ENCODE assay signal across 9 cellular contexts in the genomic region with DNA sequence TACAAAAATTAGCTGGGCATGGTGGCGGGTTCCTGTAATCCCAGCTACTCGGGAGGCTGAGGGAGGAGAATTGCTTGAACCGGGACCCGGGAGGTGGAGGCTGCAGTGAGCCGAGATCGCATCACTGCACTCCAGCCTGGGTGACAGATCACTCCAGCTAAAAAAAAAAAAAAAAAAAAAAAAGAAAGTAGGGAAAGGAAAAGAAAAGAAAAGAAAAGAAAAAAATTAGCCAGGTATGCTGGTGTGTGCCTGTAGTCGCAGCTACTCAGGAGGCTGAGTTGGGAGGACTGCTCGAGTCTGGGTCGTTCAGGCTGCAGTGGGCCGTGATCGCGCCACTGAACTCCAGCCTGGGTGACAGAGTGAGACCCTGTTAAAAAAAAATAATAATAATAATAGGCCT. TPM values are rescaled to one million over a fixed set of nuclear protein-coding genes. Genes with fewer than 3 reads are reported as not detected.
DNase-seq lines count a peak whose midpoint lies in the region; ATAC-seq and TF ChIP-seq lines count a peak whose summit lies in the region.
"Not testable (repeated sequence)": the region's sequence is repeated elsewhere in the genome, so short reads cannot be mapped to it uniquely, and the experiment has no call there.
"Had no signal": no experiment of that assay in that cellular context is flagged by ENCODE, and none has a peak within 500 bp of the region (broad histone marks: within the 10 kb centered on the region; RNA-seq: fewer than 3 reads in every experiment).

No MANE protein-coding gene starts in this region.

- ATAC-seq in T-cell (replicated peaks in 1 of 4), result not testable (repeated sequence)

- not testable (repeated sequence) for TF ChIP-seq POLR2A in sigmoid colon (IDR thresholded peaks at IDR 0.05)

- 100% methylated on average over 10 of the region's 12 CpGs for WGBS in mesenchymal stem cell
- 96 to 97% methylated on average over 12 of the region's 12 CpGs for WGBS in sigmoid colon, 2 donors

- TF ChIP-seq CTCF in dorsolateral prefrontal cortex (IDR thresholded peaks at IDR 0.05 in 54 of 56, conservative IDR thresholded peaks at IDR 0.05 in 2 of 56; ENCODE audit: low read depth in 1 of 56, partially characterized antibody in 56 of 56); sigmoid colon (IDR thresholded peaks at IDR 0.05): not testable (repeated sequence)

- not testable (repeated sequence) for H2BK120ac ChIP-seq in mesenchymal stem cell (ENCODE audit: low read depth, low read length)

- not testable (repeated sequence) for H3K9ac ChIP-seq in BLaER1; mesenchymal stem cell (ENCODE audit: low read length)

- H3K4ac ChIP-seq in mesenchymal stem cell (ENCODE audit: low read depth in 1 of 2, low read length in 2 of 2), result not testable (repeated sequence)

- not testable (repeated sequence) for H3K27ac Mint-ChIP-seq in T-cell

- H3K4me2 ChIP-seq in BLaER1, result peak overlapping the region; percentile 77
- not testable (repeated sequence) for H3K4me2 ChIP-seq in mesenchymal stem cell (ENCODE audit: low read length, poor library complexity, severe bottlenecking)

- peak overlapping the region; percentile 87 for H2AK5ac ChIP-seq in mesenchymal stem cell (ENCODE audit: low read length, severe bottlenecking)

- H2BK12ac ChIP-seq in mesenchymal stem cell (ENCODE audit: low read length in 2 of 2), result not testable (repeated sequence)

- peaks cover 11 to 20% (median 12%) of the 10 kb centered on the region in 3 donors for H3K4me1 Mint-ChIP-seq in T-cell

- POLR2A ChIA-PET in HEK293T (lab: Yijun Ruan, JAX) (interaction anchor here (0.9 to 1.8 kb wide), 5 partner anchors 9 to 15 kb away, joined by 4 to 12 read pairs (median 7); partner anchors contain the start of gene LIN7B), T-cell (lab: Charles Lee) (interaction anchor here (0.6 to 0.8 kb wide), 4 partner anchors 13 to 513 kb away, joined by 3 to 7 read pairs (median 4); partner anchors contain the start of genes LIN7B (in 1 of the 2), RRAS (in 1 of the 2) and RUVBL2 (in 1 of the 2))

- H3K4me3 Mint-ChIP-seq in T-cell, result peak overlapping the region in 2 of 3 donors; percentile 13 to 78

- CTCF ChIA-PET in HEK293T (lab: Yijun Ruan, JAX), result interaction anchor here (0.6 to 2.1 kb wide), 5 partner anchors 18 to 98 kb away, joined by 3 to 6 read pairs (median 4); no protein-coding TSS in a partner anchor
- CTCF ChIA-PET in T-cell (lab: Charles Lee), result interaction anchor here (0.6 to 3.8 kb wide), 12 partner anchors 9 to 794 kb away, joined by 3 to 21 read pairs (median 4); partner anchors contain the start of genes GYS1 (in 1 of the 2), LIN7B (in 1 of the 2) and RUVBL2 (in 1 of the 2)

- not testable (repeated sequence) for H4K91ac ChIP-seq in mesenchymal stem cell (ENCODE audit: low read length)

- TF ChIP-seq EP300 in sigmoid colon (IDR thresholded peaks at IDR 0.05), result not testable (repeated sequence)

- not testable (repeated sequence) for H2BK5ac ChIP-seq in mesenchymal stem cell (ENCODE audit: low read depth, low read length, poor library complexity, severe bottlenecking)

- not testable (repeated sequence) for H3K18ac ChIP-seq in mesenchymal stem cell (ENCODE audit: low read depth in 1 of 2, low read length in 2 of 2)

- H3K9me3 ChIP-seq in BLaER1, result peaks cover 12% of the 10 kb centered on the region
- not testable (repeated sequence) for H3K9me3 ChIP-seq in mesenchymal stem cell (ENCODE audit: control insufficient read depth, low read length); sigmoid colon

- not testable (repeated sequence) for H3K4me3 ChIP-seq in BLaER1; mesenchymal stem cell (ENCODE audit: insufficient read depth in 1 of 2, low read depth in 1 of 2, low read length in 2 of 2); sigmoid colon
- H3K4me3 ChIP-seq in dorsolateral prefrontal cortex, result peak overlapping the region in 43 of 59 donors; percentile 22 to 68 (median 54)

- H3K36me3 ChIP-seq in BLaER1, result peaks cover 15% of the 10 kb centered on the region
- H3K36me3 ChIP-seq in mesenchymal stem cell (ENCODE audit: control insufficient read depth in 1 of 2, insufficient read depth in 2 of 2, low read depth in 1 of 2, low read length in 2 of 2); sigmoid colon: not testable (repeated sequence)

- H3K36me3 Mint-ChIP-seq in T-cell, result not testable (repeated sequence)

- H3K27ac ChIP-seq in BLaER1; mesenchymal stem cell (ENCODE audit: low read length, poor library complexity, severe bottlenecking): not testable (repeated sequence)
- H3K27ac ChIP-seq in dorsolateral prefrontal cortex, result peak overlapping the region in 45 of 59 donors; percentile 45 to 91 (median 81)
- H3K27ac ChIP-seq in sigmoid colon, result peak overlapping the region in 3 of 4 donors; percentile 53 to 82 (median 77)

- intact Hi-C loops in dorsolateral prefrontal cortex (cut with DNase I), result loop anchor here in 1 of 2 donors (1.0 kb wide), 1 partner anchor 8 kb away; the partner anchor contains the start of genes C19orf73 and PPFIA3
- intact Hi-C loops in sigmoid colon (cut with DNase I), result not testable (repeated sequence)

- not testable (repeated sequence) for H3K23ac ChIP-seq in mesenchymal stem cell (ENCODE audit: low read length in 2 of 2)

- H3K4me1 ChIP-seq in BLaER1, result peaks cover 21% of the 10 kb centered on the region
- not testable (repeated sequence) for H3K4me1 ChIP-seq in mesenchymal stem cell (ENCODE audit: control insufficient read depth, insufficient read depth, low read depth, low read length)
- peaks cover 0 to 18% (median 11%) of the 10 kb centered on the region in 4 donors for H3K4me1 ChIP-seq in sigmoid colon

- H3K27me3 Mint-ChIP-seq in T-cell, result not testable (repeated sequence)

- not testable (repeated sequence) for H3K14ac ChIP-seq in mesenchymal stem cell (ENCODE audit: low read length in 2 of 2)

- not testable (repeated sequence) for H4K8ac ChIP-seq in mesenchymal stem cell (ENCODE audit: low read length)

- H2BK15ac ChIP-seq in mesenchymal stem cell (ENCODE audit: low read depth, poor library complexity, severe bottlenecking), result peak overlapping the region; percentile 44

- H3K9me3 Mint-ChIP-seq in T-cell, result not testable (repeated sequence)

- H3K79me1 ChIP-seq in mesenchymal stem cell (replicated peaks; ENCODE audit: low read length, poor library complexity, severe bottlenecking), result not testable (repeated sequence)

- DNase-seq in HEK293T (ENCODE audit: extremely low spot score); T-cell; dorsolateral prefrontal cortex; mesenchymal stem cell; sigmoid colon: not testable (repeated sequence)

- not testable (repeated sequence) for H3K27me3 ChIP-seq in BLaER1, dorsolateral prefrontal cortex, sigmoid colon
- H3K27me3 ChIP-seq in mesenchymal stem cell (ENCODE audit: control insufficient read depth in 1 of 2, insufficient read depth in 1 of 2, low read length in 2 of 2), result peaks cover 5 to 20% of the 10 kb centered on the region in 2 experiments

- not testable (repeated sequence) for H4K20me1 ChIP-seq in BLaER1

- not testable (repeated sequence) for H2AFZ ChIP-seq in mesenchymal stem cell (ENCODE audit: low read depth, low read length)

TF ChIP-seq in HEK293T, 16 proteins besides CTCF, POLR2A, EP300 and RAD21:
- TF ChIP-seq ZNF384 (IDR thresholded peaks at IDR 0.05), result 0 out of 2 replicates have a peak, but pooled peaks have one; percentile 6

RNA-seq across cellular contexts. Expression of gene PPFIA3, which starts 7.9 kb away (rescaled TPM):
- 1 to 10 TPM; 3.8 to 4.7 (median 4.1) TPM for total RNA-seq in T-cell
- total RNA-seq in dorsolateral prefrontal cortex, result 100 to 1,000 TPM in 3 of 120 experiments, 10 to 100 TPM in 117; 24.9 to 116 (median 84.0) TPM
- polyA plus RNA-seq in mesenchymal stem cell (2013, experiment 1 of 2), result 4.4 TPM
- 4.5 TPM for polyA plus RNA-seq in mesenchymal stem cell (2013, experiment 2 of 2)
- total RNA-seq in sigmoid colon, result 1 to 10 TPM; 2.0 to 3.9 (median 3.1) TPM
- polyA plus RNA-seq in sigmoid colon, result 10 to 100 TPM; 18.6 to 35.3 (median 21.3) TPM

RNA-seq across cellular contexts. Expression of gene C19orf73, which starts 8.3 kb away (rescaled TPM):
- total RNA-seq in T-cell, result 1 to 10 TPM; 2.1 to 3.7 (median 2.5) TPM
- 1 to 10 TPM in 119 of 120 experiments, not detected in 1; 1.5 to 6.6 (median 3.2) TPM for total RNA-seq in dorsolateral prefrontal cortex
- 0.79 TPM for polyA plus RNA-seq in mesenchymal stem cell (2013, experiment 1 of 2)
- 0.79 TPM for polyA plus RNA-seq in mesenchymal stem cell (2013, experiment 2 of 2)
- total RNA-seq in sigmoid colon, result 1 to 10 TPM in 3 of 4 donors, not detected in 1; 1.6 to 2.1 (median 1.8) TPM
- 1 to 10 TPM; 2.4 to 5.1 (median 3.3) TPM for polyA plus RNA-seq in sigmoid colon

RNA-seq across cellular contexts. Expression of gene LIN7B, which starts 13.1 kb away (rescaled TPM):
- total RNA-seq in T-cell (10 to 100 TPM in 3 of 5 donors, 1 to 10 TPM in 2; 8.1 to 17.8 (median 12.9) TPM), dorsolateral prefrontal cortex (10 to 100 TPM; 15.5 to 61.0 (median 36.9) TPM), sigmoid colon (10 to 100 TPM; 17.4 to 28.8 (median 26.7) TPM)
- 5.4 TPM for polyA plus RNA-seq in mesenchymal stem cell (2013, experiment 1 of 2)
- polyA plus RNA-seq in mesenchymal stem cell (2013, experiment 2 of 2), result 5.1 TPM
- 10 to 100 TPM in 2 of 3 donors, 1 to 10 TPM in 1; 9.9 to 12.0 (median 12.0) TPM for polyA plus RNA-seq in sigmoid colon

RNA-seq across cellular contexts. Expression of gene HRC, which starts 28.0 kb away (rescaled TPM):
- not detected for total RNA-seq in T-cell
- total RNA-seq in dorsolateral prefrontal cortex, result 1 to 10 TPM in 96 of 120 experiments, under 1 TPM in 24; 0.26 to 5.0 (median 1.5) TPM
- polyA plus RNA-seq in mesenchymal stem cell (2013, experiment 1 of 2), result not detected
- not detected for polyA plus RNA-seq in mesenchymal stem cell (2013, experiment 2 of 2)
- 1 to 10 TPM in 1 of 4 donors, under 1 TPM in 3; 0.16 to 1.1 (median 0.69) TPM for total RNA-seq in sigmoid colon
- polyA plus RNA-seq in sigmoid colon, result 1 to 10 TPM in 2 of 3 donors, under 1 TPM in 1; 0.46 to 6.6 (median 1.7) TPM
- total RNA-seq: A673; activated naive CD8-positive, alpha-beta T cell treated with anti-CD3 and anti-CD28 coated beads, Interleukin-2, amount 10 ng/mL, durations not matched to agents 7 days and 5 days; HT1080 had no signal

RNA-seq across cellular contexts. Expression of gene TRPM4, which starts 30.4 kb away (rescaled TPM):
- total RNA-seq in T-cell, result under 1 TPM in 3 of 5 donors, not detected in 2; 0.43 to 0.89 (median 0.50) TPM
- total RNA-seq in dorsolateral prefrontal cortex, result 10 to 100 TPM in 119 of 120 experiments, 1 to 10 TPM in 1; 7.3 to 29.5 (median 16.3) TPM
- 30.1 TPM for polyA plus RNA-seq in mesenchymal stem cell (2013, experiment 1 of 2)
- 30.7 TPM for polyA plus RNA-seq in mesenchymal stem cell (2013, experiment 2 of 2)
- 10 to 100 TPM in 3 of 4 donors, 1 to 10 TPM in 1; 7.9 to 18.0 (median 12.5) TPM for total RNA-seq in sigmoid colon
- 100 to 1,000 TPM in 1 of 3 donors, 10 to 100 TPM in 2; 40.5 to 166 (median 40.8) TPM for polyA plus RNA-seq in sigmoid colon

Comparison
In these comparisons a context has a peak if more than half of its experiments do, and no peak if none do; other contexts are left out.
1. RNA of gene PPFIA3, which starts 7.9 kb away (total RNA-seq): 24.9 to 116 TPM in dorsolateral prefrontal cortex; 3.8 to 4.7 TPM in T-cell and 2.0 to 3.9 TPM in sigmoid colon; every median in the first group is over 4 times any median in the second.